In the genomic region with DNA sequence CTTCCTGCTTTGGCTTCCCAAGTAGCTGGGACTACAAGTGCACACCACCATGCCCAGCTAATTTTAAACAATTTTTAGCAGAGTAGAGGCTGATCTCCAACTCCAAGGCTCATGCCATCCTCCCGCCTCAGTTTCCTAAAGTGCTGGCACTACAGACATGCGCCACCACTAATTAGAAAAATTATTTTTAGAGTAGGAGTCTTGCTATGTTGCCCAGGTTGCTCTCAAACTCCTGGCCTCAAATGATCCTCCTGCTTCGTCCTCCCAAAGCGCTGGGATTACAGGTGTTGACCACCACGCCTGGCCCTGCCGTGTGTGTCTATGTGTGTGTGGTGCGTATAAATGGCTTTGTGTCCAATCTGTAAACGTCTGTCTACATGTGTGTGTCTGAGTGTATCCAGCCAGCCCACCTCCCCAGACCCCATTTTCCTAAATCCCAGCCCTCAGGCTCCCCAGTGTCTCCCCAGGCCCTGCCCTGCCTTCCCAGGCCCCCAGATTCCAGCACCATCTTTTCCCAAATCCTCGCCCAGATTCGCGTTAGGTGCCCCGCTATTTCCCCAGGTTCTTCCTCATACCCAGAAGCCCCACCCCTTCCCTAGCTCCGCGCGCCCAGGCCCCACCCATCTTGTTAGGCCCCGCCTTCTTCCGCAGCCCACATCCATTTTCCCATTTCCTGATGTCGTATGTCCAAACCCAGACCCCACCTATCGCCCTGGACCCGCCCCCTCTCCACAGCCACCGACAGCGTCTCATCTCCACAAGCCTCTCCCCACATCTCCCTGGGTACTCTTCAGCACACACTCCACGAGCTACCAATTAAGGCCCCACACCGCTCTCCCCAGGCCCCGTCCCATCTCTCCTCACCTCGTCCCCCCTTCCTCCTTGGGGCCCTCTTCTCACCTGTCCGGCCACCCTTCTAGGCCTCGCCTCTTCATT, we compare ENCODE assay signal across 1 cellular context.
TF ChIP-seq lines count a peak whose summit lies in the region.

No MANE protein-coding gene starts in this region.

TF ChIP-seq in K562, 482 proteins besides CTCF, POLR2A, EP300 and RAD21 (continued from another document and continues in another):
- TF ChIP-seq, protein P1, sequence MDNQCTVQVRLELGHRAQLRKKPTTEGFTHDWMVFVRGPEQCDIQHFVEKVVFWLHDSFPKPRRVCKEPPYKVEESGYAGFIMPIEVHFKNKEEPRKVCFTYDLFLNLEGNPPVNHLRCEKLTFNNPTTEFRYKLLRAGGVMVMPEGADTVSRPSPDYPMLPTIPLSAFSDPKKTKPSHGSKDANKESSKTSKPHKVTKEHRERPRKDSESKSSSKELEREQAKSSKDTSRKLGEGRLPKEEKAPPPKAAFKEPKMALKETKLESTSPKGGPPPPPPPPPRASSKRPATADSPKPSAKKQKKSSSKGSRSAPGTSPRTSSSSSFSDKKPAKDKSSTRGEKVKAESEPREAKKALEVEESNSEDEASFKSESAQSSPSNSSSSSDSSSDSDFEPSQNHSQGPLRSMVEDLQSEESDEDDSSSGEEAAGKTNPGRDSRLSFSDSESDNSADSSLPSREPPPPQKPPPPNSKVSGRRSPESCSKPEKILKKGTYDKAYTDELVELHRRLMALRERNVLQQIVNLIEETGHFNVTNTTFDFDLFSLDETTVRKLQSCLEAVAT (IDR thresholded peaks at IDR 0.05), result peak; percentile 78 to 88
- peak; percentile 89 for TF ChIP-seq ZEB2 (IDR thresholded peaks at IDR 0.05)
- TF ChIP-seq, protein P2, sequence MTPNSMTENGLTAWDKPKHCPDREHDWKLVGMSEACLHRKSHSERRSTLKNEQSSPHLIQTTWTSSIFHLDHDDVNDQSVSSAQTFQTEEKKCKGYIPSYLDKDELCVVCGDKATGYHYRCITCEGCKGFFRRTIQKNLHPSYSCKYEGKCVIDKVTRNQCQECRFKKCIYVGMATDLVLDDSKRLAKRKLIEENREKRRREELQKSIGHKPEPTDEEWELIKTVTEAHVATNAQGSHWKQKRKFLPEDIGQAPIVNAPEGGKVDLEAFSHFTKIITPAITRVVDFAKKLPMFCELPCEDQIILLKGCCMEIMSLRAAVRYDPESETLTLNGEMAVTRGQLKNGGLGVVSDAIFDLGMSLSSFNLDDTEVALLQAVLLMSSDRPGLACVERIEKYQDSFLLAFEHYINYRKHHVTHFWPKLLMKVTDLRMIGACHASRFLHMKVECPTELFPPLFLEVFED (CRISPR knock-in tag; conservative IDR thresholded peaks at IDR 0.05), result peak; percentile 92
- TF ChIP-seq ZNF764 (CRISPR knock-in tag; IDR thresholded peaks at IDR 0.05; ENCODE audit: low read depth), result 0 out of 2 replicates have a peak, but pooled peaks have one; percentile 23
- no peak for TF ChIP-seq SP1 (CRISPR knock-in tag; IDR thresholded peaks at IDR 0.05)
- TF ChIP-seq FOXK1 (CRISPR knock-in tag; IDR thresholded peaks at IDR 0.05; ENCODE audit: borderline replicate concordance), result 0 out of 2 replicates have a peak, but pooled peaks have one; percentile 33
- no peak for TF ChIP-seq TCF3 (CRISPR knock-in tag; IDR thresholded peaks at IDR 0.05)
- no peak for TF ChIP-seq ZNF830 (CRISPR knock-in tag; IDR thresholded peaks at IDR 0.05)
- TF ChIP-seq CSDE1 (IDR thresholded peaks at IDR 0.05), result 0 out of 4 replicates have a peak, but pooled peaks of 1 of the 2 experiments have one; percentile 35
- no peak for TF ChIP-seq ZNF77 (CRISPR knock-in tag; IDR thresholded peaks at IDR 0.05)
- TF ChIP-seq HDGF (IDR thresholded peaks at IDR 0.05), result peak; percentile 98
- TF ChIP-seq, protein P3, sequence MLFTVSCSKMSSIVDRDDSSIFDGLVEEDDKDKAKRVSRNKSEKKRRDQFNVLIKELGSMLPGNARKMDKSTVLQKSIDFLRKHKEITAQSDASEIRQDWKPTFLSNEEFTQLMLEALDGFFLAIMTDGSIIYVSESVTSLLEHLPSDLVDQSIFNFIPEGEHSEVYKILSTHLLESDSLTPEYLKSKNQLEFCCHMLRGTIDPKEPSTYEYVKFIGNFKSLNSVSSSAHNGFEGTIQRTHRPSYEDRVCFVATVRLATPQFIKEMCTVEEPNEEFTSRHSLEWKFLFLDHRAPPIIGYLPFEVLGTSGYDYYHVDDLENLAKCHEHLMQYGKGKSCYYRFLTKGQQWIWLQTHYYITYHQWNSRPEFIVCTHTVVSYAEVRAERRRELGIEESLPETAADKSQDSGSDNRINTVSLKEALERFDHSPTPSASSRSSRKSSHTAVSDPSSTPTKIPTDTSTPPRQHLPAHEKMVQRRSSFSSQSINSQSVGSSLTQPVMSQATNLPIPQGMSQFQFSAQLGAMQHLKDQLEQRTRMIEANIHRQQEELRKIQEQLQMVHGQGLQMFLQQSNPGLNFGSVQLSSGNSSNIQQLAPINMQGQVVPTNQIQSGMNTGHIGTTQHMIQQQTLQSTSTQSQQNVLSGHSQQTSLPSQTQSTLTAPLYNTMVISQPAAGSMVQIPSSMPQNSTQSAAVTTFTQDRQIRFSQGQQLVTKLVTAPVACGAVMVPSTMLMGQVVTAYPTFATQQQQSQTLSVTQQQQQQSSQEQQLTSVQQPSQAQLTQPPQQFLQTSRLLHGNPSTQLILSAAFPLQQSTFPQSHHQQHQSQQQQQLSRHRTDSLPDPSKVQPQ (CRISPR knock-in tag; IDR thresholded peaks at IDR 0.05; ENCODE audit: borderline replicate concordance), result no peak
- no peak for TF ChIP-seq EWSR1 (IDR thresholded peaks at IDR 0.05; ENCODE audit: borderline replicate concordance, low read depth, partially characterized antibody)
- TF ChIP-seq DNMT1 (IDR thresholded peaks at IDR 0.05), result 0 out of 2 replicates have a peak, but pooled peaks have one; percentile 36
- TF ChIP-seq CC2D1A (IDR thresholded peaks at IDR 0.05), result peak; percentile 36; the same call in 1 of the 2 replicates
- TF ChIP-seq TFAM (CRISPR knock-in tag; conservative IDR thresholded peaks at IDR 0.05), result no peak
- TF ChIP-seq, protein P4, sequence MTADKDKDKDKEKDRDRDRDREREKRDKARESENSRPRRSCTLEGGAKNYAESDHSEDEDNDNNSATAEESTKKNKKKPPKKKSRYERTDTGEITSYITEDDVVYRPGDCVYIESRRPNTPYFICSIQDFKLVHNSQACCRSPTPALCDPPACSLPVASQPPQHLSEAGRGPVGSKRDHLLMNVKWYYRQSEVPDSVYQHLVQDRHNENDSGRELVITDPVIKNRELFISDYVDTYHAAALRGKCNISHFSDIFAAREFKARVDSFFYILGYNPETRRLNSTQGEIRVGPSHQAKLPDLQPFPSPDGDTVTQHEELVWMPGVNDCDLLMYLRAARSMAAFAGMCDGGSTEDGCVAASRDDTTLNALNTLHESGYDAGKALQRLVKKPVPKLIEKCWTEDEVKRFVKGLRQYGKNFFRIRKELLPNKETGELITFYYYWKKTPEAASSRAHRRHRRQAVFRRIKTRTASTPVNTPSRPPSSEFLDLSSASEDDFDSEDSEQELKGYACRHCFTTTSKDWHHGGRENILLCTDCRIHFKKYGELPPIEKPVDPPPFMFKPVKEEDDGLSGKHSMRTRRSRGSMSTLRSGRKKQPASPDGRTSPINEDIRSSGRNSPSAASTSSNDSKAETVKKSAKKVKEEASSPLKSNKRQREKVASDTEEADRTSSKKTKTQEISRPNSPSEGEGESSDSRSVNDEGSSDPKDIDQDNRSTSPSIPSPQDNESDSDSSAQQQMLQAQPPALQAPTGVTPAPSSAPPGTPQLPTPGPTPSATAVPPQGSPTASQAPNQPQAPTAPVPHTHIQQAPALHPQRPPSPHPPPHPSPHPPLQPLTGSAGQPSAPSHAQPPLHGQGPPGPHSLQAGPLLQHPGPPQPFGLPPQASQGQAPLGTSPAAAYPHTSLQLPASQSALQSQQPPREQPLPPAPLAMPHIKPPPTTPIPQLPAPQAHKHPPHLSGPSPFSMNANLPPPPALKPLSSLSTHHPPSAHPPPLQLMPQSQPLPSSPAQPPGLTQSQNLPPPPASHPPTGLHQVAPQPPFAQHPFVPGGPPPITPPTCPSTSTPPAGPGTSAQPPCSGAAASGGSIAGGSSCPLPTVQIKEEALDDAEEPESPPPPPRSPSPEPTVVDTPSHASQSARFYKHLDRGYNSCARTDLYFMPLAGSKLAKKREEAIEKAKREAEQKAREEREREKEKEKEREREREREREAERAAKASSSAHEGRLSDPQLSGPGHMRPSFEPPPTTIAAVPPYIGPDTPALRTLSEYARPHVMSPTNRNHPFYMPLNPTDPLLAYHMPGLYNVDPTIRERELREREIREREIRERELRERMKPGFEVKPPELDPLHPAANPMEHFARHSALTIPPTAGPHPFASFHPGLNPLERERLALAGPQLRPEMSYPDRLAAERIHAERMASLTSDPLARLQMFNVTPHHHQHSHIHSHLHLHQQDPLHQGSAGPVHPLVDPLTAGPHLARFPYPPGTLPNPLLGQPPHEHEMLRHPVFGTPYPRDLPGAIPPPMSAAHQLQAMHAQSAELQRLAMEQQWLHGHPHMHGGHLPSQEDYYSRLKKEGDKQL (CRISPR knock-in tag; IDR thresholded peaks at IDR 0.05; ENCODE audit: borderline replicate concordance), result no peak
- peak; percentile 76; the same call in 1 of the 2 replicates for TF ChIP-seq EHMT2 (IDR thresholded peaks at IDR 0.05)
- peak; percentile 83 for TF ChIP-seq ZNF121 (CRISPR knock-in tag; conservative IDR thresholded peaks at IDR 0.05)
- no peak for TF ChIP-seq ESRRB (CRISPR knock-in tag; IDR thresholded peaks at IDR 0.05; ENCODE audit: borderline replicate concordance)
- TF ChIP-seq, protein P5, sequence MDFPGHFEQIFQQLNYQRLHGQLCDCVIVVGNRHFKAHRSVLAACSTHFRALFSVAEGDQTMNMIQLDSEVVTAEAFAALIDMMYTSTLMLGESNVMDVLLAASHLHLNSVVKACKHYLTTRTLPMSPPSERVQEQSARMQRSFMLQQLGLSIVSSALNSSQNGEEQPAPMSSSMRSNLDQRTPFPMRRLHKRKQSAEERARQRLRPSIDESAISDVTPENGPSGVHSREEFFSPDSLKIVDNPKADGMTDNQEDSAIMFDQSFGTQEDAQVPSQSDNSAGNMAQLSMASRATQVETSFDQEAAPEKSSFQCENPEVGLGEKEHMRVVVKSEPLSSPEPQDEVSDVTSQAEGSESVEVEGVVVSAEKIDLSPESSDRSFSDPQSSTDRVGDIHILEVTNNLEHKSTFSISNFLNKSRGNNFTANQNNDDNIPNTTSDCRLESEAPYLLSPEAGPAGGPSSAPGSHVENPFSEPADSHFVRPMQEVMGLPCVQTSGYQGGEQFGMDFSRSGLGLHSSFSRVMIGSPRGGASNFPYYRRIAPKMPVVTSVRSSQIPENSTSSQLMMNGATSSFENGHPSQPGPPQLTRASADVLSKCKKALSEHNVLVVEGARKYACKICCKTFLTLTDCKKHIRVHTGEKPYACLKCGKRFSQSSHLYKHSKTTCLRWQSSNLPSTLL (IDR thresholded peaks at IDR 0.05), result 0 out of 2 replicates have a peak, but pooled peaks have one; percentile 36
- TF ChIP-seq BRCA1 (IDR thresholded peaks at IDR 0.05), result no peak
- TF ChIP-seq BRCA1 (CRISPR knock-in tag; IDR thresholded peaks at IDR 0.05), result no peak
- TF ChIP-seq SMARCA5 (IDR thresholded peaks at IDR 0.05), result peak; percentile 88
- TF ChIP-seq, protein P6, sequence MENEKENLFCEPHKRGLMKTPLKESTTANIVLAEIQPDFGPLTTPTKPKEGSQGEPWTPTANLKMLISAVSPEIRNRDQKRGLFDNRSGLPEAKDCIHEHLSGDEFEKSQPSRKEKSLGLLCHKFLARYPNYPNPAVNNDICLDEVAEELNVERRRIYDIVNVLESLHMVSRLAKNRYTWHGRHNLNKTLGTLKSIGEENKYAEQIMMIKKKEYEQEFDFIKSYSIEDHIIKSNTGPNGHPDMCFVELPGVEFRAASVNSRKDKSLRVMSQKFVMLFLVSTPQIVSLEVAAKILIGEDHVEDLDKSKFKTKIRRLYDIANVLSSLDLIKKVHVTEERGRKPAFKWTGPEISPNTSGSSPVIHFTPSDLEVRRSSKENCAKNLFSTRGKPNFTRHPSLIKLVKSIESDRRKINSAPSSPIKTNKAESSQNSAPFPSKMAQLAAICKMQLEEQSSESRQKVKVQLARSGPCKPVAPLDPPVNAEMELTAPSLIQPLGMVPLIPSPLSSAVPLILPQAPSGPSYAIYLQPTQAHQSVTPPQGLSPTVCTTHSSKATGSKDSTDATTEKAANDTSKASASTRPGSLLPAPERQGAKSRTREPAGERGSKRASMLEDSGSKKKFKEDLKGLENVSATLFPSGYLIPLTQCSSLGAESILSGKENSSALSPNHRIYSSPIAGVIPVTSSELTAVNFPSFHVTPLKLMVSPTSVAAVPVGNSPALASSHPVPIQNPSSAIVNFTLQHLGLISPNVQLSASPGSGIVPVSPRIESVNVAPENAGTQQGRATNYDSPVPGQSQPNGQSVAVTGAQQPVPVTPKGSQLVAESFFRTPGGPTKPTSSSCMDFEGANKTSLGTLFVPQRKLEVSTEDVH (IDR thresholded peaks at IDR 0.05; ENCODE audit: low read depth, partially characterized antibody), result peak; percentile 74
- TF ChIP-seq, protein P7, sequence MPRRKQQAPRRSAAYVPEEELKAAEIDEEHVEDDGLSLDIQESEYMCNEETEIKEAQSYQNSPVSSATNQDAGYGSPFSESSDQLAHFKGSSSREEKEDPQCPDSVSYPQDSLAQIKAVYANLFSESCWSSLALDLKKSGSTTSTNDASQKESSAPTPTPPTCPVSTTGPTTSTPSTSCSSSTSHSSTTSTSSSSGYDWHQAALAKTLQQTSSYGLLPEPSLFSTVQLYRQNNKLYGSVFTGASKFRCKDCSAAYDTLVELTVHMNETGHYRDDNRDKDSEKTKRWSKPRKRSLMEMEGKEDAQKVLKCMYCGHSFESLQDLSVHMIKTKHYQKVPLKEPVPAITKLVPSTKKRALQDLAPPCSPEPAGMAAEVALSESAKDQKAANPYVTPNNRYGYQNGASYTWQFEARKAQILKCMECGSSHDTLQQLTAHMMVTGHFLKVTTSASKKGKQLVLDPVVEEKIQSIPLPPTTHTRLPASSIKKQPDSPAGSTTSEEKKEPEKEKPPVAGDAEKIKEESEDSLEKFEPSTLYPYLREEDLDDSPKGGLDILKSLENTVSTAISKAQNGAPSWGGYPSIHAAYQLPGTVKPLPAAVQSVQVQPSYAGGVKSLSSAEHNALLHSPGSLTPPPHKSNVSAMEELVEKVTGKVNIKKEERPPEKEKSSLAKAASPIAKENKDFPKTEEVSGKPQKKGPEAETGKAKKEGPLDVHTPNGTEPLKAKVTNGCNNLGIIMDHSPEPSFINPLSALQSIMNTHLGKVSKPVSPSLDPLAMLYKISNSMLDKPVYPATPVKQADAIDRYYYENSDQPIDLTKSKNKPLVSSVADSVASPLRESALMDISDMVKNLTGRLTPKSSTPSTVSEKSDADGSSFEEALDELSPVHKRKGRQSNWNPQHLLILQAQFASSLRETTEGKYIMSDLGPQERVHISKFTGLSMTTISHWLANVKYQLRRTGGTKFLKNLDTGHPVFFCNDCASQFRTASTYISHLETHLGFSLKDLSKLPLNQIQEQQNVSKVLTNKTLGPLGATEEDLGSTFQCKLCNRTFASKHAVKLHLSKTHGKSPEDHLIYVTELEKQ (CRISPR knock-in tag; IDR thresholded peaks at IDR 0.05), result no peak
- TF ChIP-seq, protein P8, sequence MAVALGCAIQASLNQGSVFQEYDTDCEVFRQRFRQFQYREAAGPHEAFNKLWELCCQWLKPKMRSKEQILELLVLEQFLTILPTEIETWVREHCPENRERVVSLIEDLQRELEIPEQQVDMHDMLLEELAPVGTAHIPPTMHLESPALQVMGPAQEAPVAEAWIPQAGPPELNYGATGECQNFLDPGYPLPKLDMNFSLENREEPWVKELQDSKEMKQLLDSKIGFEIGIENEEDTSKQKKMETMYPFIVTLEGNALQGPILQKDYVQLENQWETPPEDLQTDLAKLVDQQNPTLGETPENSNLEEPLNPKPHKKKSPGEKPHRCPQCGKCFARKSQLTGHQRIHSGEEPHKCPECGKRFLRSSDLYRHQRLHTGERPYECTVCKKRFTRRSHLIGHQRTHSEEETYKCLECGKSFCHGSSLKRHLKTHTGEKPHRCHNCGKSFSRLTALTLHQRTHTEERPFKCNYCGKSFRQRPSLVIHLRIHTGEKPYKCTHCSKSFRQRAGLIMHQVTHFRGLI (CRISPR knock-in tag; IDR thresholded peaks at IDR 0.05), result no peak
